2 cellular contexts compared by ENCODE assay signal in genomic region chr1:221001167-221001566, GRCh38.
TF ChIP-seq lines count a peak whose summit lies in the region.

No MANE protein-coding gene starts in this region.

TF ChIP-seq in HEK293, 187 proteins besides CTCF, POLR2A, EP300 and RAD21 (continued from another document):
- TF ChIP-seq ZSCAN4 (tag by site-specific recombination; IDR thresholded peaks at IDR 0.05) = peak; percentile 91
- no peak for TF ChIP-seq ZNF362 (tag by site-specific recombination; IDR thresholded peaks at IDR 0.05)

TF ChIP-seq in GM12878, 131 proteins besides CTCF, POLR2A, EP300 and RAD21 (continued from another document):
- no peak for TF ChIP-seq RELB (IDR thresholded peaks at IDR 0.05; ENCODE audit: low read depth)
